Comparison of ENCODE assay signal across 13 cellular contexts in genomic region chr7:154837622-154838021, GRCh38.
DNase-seq lines count a peak whose midpoint lies in the region; ATAC-seq and TF ChIP-seq lines count a peak whose summit lies in the region.
"Had no signal": no experiment of that assay in that cellular context is flagged by ENCODE, and none has a peak within 500 bp of the region (broad histone marks: within the 10 kb centered on the region; RNA-seq: fewer than 3 reads in every experiment).

No MANE protein-coding gene starts in this region.

- H3K27ac Mint-ChIP-seq in naive thymus-derived CD4-positive, alpha-beta T cell: no peak overlapping the region

- peaks cover 5 to 81% (median 21%) of the 10 kb centered on the region in 5 donors for H3K27me3 Mint-ChIP-seq in naive thymus-derived CD4-positive, alpha-beta T cell

- intact Hi-C loops in naive thymus-derived CD4-positive, alpha-beta T cell (cut with micrococcal nuclease): no loop called here

- no peaks in the 10 kb centered on the region for H3K36me3 ChIP-seq in naive thymus-derived CD4-positive, alpha-beta T cell (ENCODE audit: control insufficient read depth in 2 of 3, insufficient read depth in 3 of 3, low read length in 3 of 3)
- H3K36me3 ChIP-seq: ovary had no signal

- H3K4me1 ChIP-seq in naive thymus-derived CD4-positive, alpha-beta T cell (ENCODE audit: control insufficient read depth in 2 of 2, insufficient read depth in 2 of 2, low read length in 2 of 2): no peaks in the 10 kb centered on the region

- no peak overlapping the region for H3K27ac ChIP-seq in naive thymus-derived CD4-positive, alpha-beta T cell (ENCODE audit: low read depth, low read length)
- H3K27ac ChIP-seq: ovary, PC-9 had no signal

- POLR2A ChIA-PET in naive thymus-derived CD4-positive, alpha-beta T cell (lab: Charles Lee): no interaction called here

- H3K4me3 ChIP-seq in naive thymus-derived CD4-positive, alpha-beta T cell (ENCODE audit: low read length): no peak overlapping the region
- H3K4me3 ChIP-seq: ovary, PC-9 had no signal

- H3K4me3 Mint-ChIP-seq in naive thymus-derived CD4-positive, alpha-beta T cell: no peak overlapping the region
- H3K4me3 Mint-ChIP-seq: activated T-cell treated with anti-CD3 and anti-CD28 coated beads, Interleukin-2, amount 50 U/mL, for 4 hours had no signal

- TF ChIP-seq CTCF in omental fat pad (IDR thresholded peaks at IDR 0.05): no peak

- no peaks in the 10 kb centered on the region for H3K36me3 Mint-ChIP-seq in naive thymus-derived CD4-positive, alpha-beta T cell

- no peaks in the 10 kb centered on the region for H3K9me3 ChIP-seq in naive thymus-derived CD4-positive, alpha-beta T cell (ENCODE audit: control insufficient read depth in 2 of 3, low read length in 3 of 3)
- H3K9me3 ChIP-seq: ovary had no signal

- no peak for DNase-seq in naive thymus-derived CD4-positive, alpha-beta T cell
- no peak for DNase-seq in CD1c-positive myeloid dendritic cell (ENCODE audit: extremely low spot score)
- no peak for DNase-seq in GOT3 (lab: John Stamatoyannopoulos, UW)
- no peak for DNase-seq in omental fat pad (ENCODE audit: low spot score)
- DNase-seq: activated T-cell treated with anti-CD3 and anti-CD28 coated beads, Interleukin-2, amount 50 U/mL, for 4 hours; NCI-H2107; ovary; PC-9; stimulated activated CD8-positive, alpha-beta memory T cell treated with anti-CD3 and anti-CD28 coated beads, Interleukin-4, amount 100 ng/mL, for 48 hours had no signal

- H3K9me3 Mint-ChIP-seq in naive thymus-derived CD4-positive, alpha-beta T cell: peaks cover 0 to 4% (median 0%) of the 10 kb centered on the region in 11 donors
- H3K9me3 Mint-ChIP-seq: activated T-cell treated with anti-CD3 and anti-CD28 coated beads, Interleukin-2, amount 50 U/mL, for 4 hours had no signal

- ATAC-seq in GM18508 (IDR thresholded peaks at IDR 0.05; ENCODE audit: insufficient read depth, unreplicated experiment) (peak; percentile 99), GM19467 (IDR thresholded peaks at IDR 0.05; ENCODE audit: unreplicated experiment) (peak; percentile 93), HG02852 (IDR thresholded peaks at IDR 0.05; ENCODE audit: unreplicated experiment) (peak; percentile 86), HG03460 (IDR thresholded peaks at IDR 0.05; ENCODE audit: unreplicated experiment) (peak; percentile 95), omental fat pad (ENCODE audit: low FRiP score) (no peak)
- no peak for ATAC-seq in naive thymus-derived CD4-positive, alpha-beta T cell
- ATAC-seq: activated T-cell treated with anti-CD3 and anti-CD28 coated beads, Interleukin-2, amount 50 U/mL, for 4 hours had no signal

- CTCF ChIA-PET in naive thymus-derived CD4-positive, alpha-beta T cell (lab: Charles Lee): no interaction called here

- H3K4me1 Mint-ChIP-seq in naive thymus-derived CD4-positive, alpha-beta T cell: no peaks in the 10 kb centered on the region

- no peaks in the 10 kb centered on the region for H3K27me3 ChIP-seq in naive thymus-derived CD4-positive, alpha-beta T cell (ENCODE audit: control insufficient read depth in 2 of 2, insufficient read depth in 2 of 2, low read length in 2 of 2)
- H3K27me3 ChIP-seq: ovary had no signal

Comparison
In these comparisons a context has a peak if more than half of its experiments do, and no peak if none do; other contexts are left out.
1. ATAC-seq: peak in GM18508 (single experiment), GM19467 (single experiment), HG02852 (single experiment) and HG03460 (single experiment); none in naive thymus-derived CD4-positive, alpha-beta T cell (single experiment) and omental fat pad (single experiment).